8 cellular contexts compared by ENCODE assay signal in the genomic region with DNA sequence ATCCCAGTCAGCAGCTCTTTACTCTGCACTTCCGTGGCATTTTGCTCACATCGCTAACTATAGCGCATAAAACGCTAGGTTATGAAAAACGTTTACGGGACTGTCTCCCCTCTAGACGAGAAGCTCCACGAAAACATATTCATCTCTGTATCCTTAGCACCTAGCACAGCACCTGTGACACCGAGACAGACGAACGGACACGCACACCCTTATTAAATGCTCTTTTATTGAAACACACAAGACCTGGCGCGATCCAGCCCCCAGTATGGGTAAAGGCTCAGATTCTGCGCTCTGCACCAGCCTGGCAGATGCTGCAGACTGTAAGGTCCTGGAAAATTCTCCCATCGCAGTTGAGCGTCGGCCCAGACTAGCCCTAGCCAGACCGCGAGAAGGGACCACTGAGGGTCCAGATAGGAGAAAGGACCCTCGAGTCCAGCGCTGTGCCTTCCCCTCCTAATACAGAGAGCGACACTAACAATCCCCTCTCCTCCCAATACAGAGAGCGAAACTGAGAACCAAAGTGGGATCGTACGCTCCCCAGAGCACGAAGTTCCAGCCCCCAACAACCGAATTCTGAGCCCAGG. TPM values are rescaled to one million over a fixed set of nuclear protein-coding genes. Genes with fewer than 3 reads are reported as not detected.
A peak's percentile ranks its signal among the peaks of the same experiment; 100 is the strongest.
DNase-seq lines count a peak whose midpoint lies in the region; ATAC-seq and TF ChIP-seq lines count a peak whose summit lies in the region.

No MANE protein-coding gene starts in this region.

- DNase-seq in ELF-1 (ENCODE audit: low read depth, low spot score) (peak; percentile 51), HPDE6-E6E7 (ENCODE audit: extremely low spot score) (peak; percentile 29), SK-N-MC (ENCODE audit: low read depth, low spot score) (no peak), dermis blood vessel endothelial cell (peak; percentile 60), lower lobe of right lung (no peak), cortex of kidney (lab: John Stamatoyannopoulos, UW) (no peak)

- no peak for TF ChIP-seq CTCF in lower lobe of right lung (IDR thresholded peaks at IDR 0.05)

- ATAC-seq in GM21447 (IDR thresholded peaks at IDR 0.05; ENCODE audit: unreplicated experiment): peak; percentile 34
- ATAC-seq in lower lobe of right lung: peak; percentile 57 to 58

- H3K9me3 ChIP-seq in SK-N-MC (ENCODE audit: low read depth, low read length) (no peaks in the 10 kb centered on the region), lower lobe of right lung (no peaks in the 10 kb centered on the region), subcutaneous abdominal adipose tissue (ENCODE audit: control insufficient read depth in 5 of 5, low read length in 5 of 5) (no peaks in the 10 kb centered on the region)

- no peaks in the 10 kb centered on the region for H3K36me3 ChIP-seq in SK-N-MC (ENCODE audit: insufficient read depth, low read length)
- H3K36me3 ChIP-seq in lower lobe of right lung: peaks cover 13% of the 10 kb centered on the region
- H3K36me3 ChIP-seq in subcutaneous abdominal adipose tissue (ENCODE audit: control insufficient read depth in 5 of 5, insufficient read depth in 5 of 5, low read length in 5 of 5): peaks cover 0 to 6% (median 0%) of the 10 kb centered on the region in 5 donors

- intact Hi-C loops in lower lobe of right lung (cut with DNase I): no loop called here

- H3K9ac ChIP-seq in SK-N-MC (ENCODE audit: insufficient read length) (peak overlapping the region; percentile 81), subcutaneous abdominal adipose tissue (ENCODE audit: low read length in 5 of 5) (peak overlapping the region; percentile 92 to 99 (median 96))

- H3K27ac ChIP-seq in SK-N-MC (no peak overlapping the region), lower lobe of right lung (peak overlapping the region; percentile 78), subcutaneous abdominal adipose tissue (ENCODE audit: low read depth, low read length) (peak overlapping the region; percentile 59)

- H3K27me3 ChIP-seq in lower lobe of right lung (ENCODE audit: low read depth): no peaks in the 10 kb centered on the region
- H3K27me3 ChIP-seq in subcutaneous abdominal adipose tissue (ENCODE audit: control insufficient read depth in 5 of 5, insufficient read depth in 4 of 5, low read length in 5 of 5): no peaks in the 10 kb centered on the region

- H3K4me1 ChIP-seq in lower lobe of right lung (peaks cover 14% of the 10 kb centered on the region), subcutaneous abdominal adipose tissue (ENCODE audit: control insufficient read depth in 5 of 5, insufficient read depth in 5 of 5, low read length in 5 of 5) (peaks cover 4 to 22% (median 19%) of the 10 kb centered on the region in 5 donors)

- H3K4me3 ChIP-seq in SK-N-MC (peak overlapping the region; percentile 87), lower lobe of right lung (peak overlapping the region; percentile 76), subcutaneous abdominal adipose tissue (ENCODE audit: low read depth in 1 of 5, low read length in 5 of 5) (peak overlapping the region; percentile 91 to 100 (median 97))

RNA-seq across cellular contexts. Expression of a gene that starts 0.6 kb away (rescaled TPM):
- 101 and 108 TPM in 2 replicates for total RNA-seq in dermis blood vessel endothelial cell
- 42.4 TPM for total RNA-seq in lower lobe of right lung

RNA-seq across cellular contexts. Expression of a gene that starts 31.2 kb away (rescaled TPM):
- total RNA-seq in dermis blood vessel endothelial cell (87.3 and 126 TPM in 2 replicates), lower lobe of right lung (60.4 TPM)

Comparison
In these comparisons a context has a peak if more than half of its experiments do, and no peak if none do; other contexts are left out.
1. DNase-seq: peak in ELF-1 (single experiment), HPDE6-E6E7 (single experiment) and dermis blood vessel endothelial cell (single experiment); none in SK-N-MC (single experiment), lower lobe of right lung (single experiment) and cortex of kidney (single experiment).
2. Peak in every context shown above with its lines, with median percentiles within 50 percentile points of each other: H3K4me3 ChIP-seq.